ENCODE assay signal across 27 cellular contexts in genomic region chr2:150916434-150916833, GRCh38.
"Had no signal": no experiment of that assay in that cellular context is flagged by ENCODE, and none has a peak within 500 bp of the region (broad histone marks: within the 10 kb centered on the region; RNA-seq: fewer than 3 reads in every experiment).

No MANE protein-coding gene starts in this region.

- H3K4me1 ChIP-seq: ascending aorta, body of pancreas, SJCRH30 had no signal

- H3K27me3 ChIP-seq: ascending aorta, body of pancreas, SJCRH30 had no signal

- H3K4me3 ChIP-seq: ascending aorta, body of pancreas, K562, SJCRH30 had no signal

- FAIRE-seq: bronchial epithelial cell, K562 had no signal

- H3K27ac ChIP-seq: ascending aorta, body of pancreas, SJCRH30 had no signal

- ATAC-seq: activated CD8-positive, alpha-beta T cell treated with anti-CD3 and anti-CD28 coated beads, Interleukin-2, amount 10 ng/mL, durations not matched to agents 7 days and 5 days; activated naive CD4-positive, alpha-beta T cell treated with anti-CD3 and anti-CD28 coated beads, Interleukin-2, amount 50 U/mL, for 72 hours; activated naive CD8-positive, alpha-beta T cell treated with anti-CD3 and anti-CD28 coated beads, Interleukin-2, amount 50 U/mL, for 24 hours; body of pancreas; K562; Right ventricle myocardium inferior; SK-N-SH treated with all-trans-retinoic acid at 6 μM for 48 hours; WTC11 had no signal

- H3K9me3 ChIP-seq: ascending aorta, body of pancreas, SJCRH30 had no signal

- H3K36me3 ChIP-seq: ascending aorta, SJCRH30 had no signal

- DNase-seq: activated CD4-positive, alpha-beta T cell treated with anti-CD3 and anti-CD28 coated beads for 48 hours; activated CD4-positive, alpha-beta T cell treated with anti-CD3 and anti-CD28 coated beads, Interleukin-2, amount 50 U/mL, for 4 hours; activated CD4-positive, CD25-positive, alpha-beta regulatory T cell treated with anti-CD3 and anti-CD28 coated beads, Interleukin-2, amount 50 U/mL, for 72 hours; activated CD8-positive, alpha-beta memory T cell treated with anti-CD3 and anti-CD28 coated beads, Interleukin-2, amount 50 U/mL, for 48 hours; activated CD8-positive, alpha-beta T cell treated with anti-CD3 and anti-CD28 coated beads, Interleukin-2, amount 10 ng/mL, durations not matched to agents 7 days and 5 days; activated effector memory CD4-positive, alpha-beta T cell treated with anti-CD3 and anti-CD28 coated beads, Interleukin-2, amount 50 U/mL, for 16 hours; activated naive CD4-positive, alpha-beta T cell treated with Interleukin-2 at 50 U/mL for 16 hours; activated naive CD8-positive, alpha-beta T cell treated with anti-CD3 and anti-CD28 coated beads, Interleukin-2, amount 50 U/mL, for 24 hours; activated T-cell treated with anti-CD3 and anti-CD28 coated beads, Interleukin-2, amount 50 U/mL, for 1 hour; amniotic stem cell; body of pancreas; central memory CD4-positive, alpha-beta T cell; Karpas-422; NCI-H1105 treated with DMSO at 0.1 percent for 48 hours; NCI-H1930; NCI-H226; NCI-H526; RPMI8226; SJCRH30; SW 1271 had no signal
